9 cellular contexts compared by ENCODE assay signal in the genomic region with DNA sequence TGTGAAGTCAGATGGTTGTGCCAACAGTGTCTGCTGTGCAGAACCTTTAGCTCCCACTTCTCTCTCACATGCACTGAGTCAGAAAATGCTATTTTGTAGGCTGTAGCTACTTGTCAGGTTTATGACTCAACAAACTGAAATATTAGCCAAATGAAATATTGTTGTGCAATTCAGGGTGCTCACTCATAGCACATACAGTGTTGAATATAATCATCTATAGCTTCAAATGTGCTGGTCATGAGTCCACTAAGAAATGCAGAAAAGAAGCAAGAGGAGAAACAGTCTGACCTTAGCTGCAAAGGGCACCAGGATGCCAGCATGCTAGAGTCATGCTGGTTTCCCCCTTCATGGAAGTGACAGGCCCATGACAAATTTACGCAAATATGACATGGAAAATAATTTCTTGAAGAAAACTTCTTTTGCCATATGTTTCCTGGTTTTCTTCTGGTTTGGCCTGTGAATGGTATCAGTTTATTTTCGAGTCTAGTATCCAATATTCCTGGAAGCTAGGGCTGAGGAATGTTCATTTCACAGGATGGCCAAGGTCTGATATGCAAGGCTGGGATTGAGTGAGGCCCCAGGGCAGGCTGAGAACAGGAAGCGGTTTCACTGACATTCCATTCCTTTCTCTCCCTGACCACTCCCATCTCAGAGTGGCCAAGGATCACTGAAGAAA. TPM values are rescaled to one million over a fixed set of nuclear protein-coding genes. Genes with fewer than 3 reads are reported as not detected.
DNase-seq lines count a peak whose midpoint lies in the region; ATAC-seq and TF ChIP-seq lines count a peak whose summit lies in the region.
"Had no signal": no experiment of that assay in that cellular context is flagged by ENCODE, and none has a peak within 500 bp of the region (broad histone marks: within the 10 kb centered on the region; RNA-seq: fewer than 3 reads in every experiment).

No MANE protein-coding gene starts in this region.

- H3K4me1 ChIP-seq in foreskin keratinocyte, result peaks cover 58% of the 10 kb centered on the region

- ATAC-seq in foreskin keratinocyte (peak; percentile 83), HG02870 (IDR thresholded peaks at IDR 0.05; ENCODE audit: unreplicated experiment) (no peak), HG03469 (IDR thresholded peaks at IDR 0.05; ENCODE audit: unreplicated experiment) (no peak), HG03108 (IDR thresholded peaks at IDR 0.05; ENCODE audit: unreplicated experiment) (no peak)

- TF ChIP-seq CTCF in foreskin keratinocyte (conservative IDR thresholded peaks at IDR 0.05), result no peak

- no peaks in the 10 kb centered on the region for H3K27me3 ChIP-seq in foreskin keratinocyte

- H3K27ac ChIP-seq in foreskin keratinocyte, result peak overlapping the region; percentile 85

- DNase-seq in GM04503 (ENCODE audit: low read depth) (peak; percentile 92), SW 1271 (lab: John Stamatoyannopoulos, UW) (peak; percentile 80 to 93), foreskin keratinocyte (peak; percentile 97 to 99), renal cortical epithelial cell (ENCODE audit: low read depth) (peak; percentile 97), NCI-H1436 (lab: John Stamatoyannopoulos, UW) (no peak)

RNA-seq across cellular contexts. Expression of a gene that starts 10.3 kb away (rescaled TPM):
- total RNA-seq in foreskin keratinocyte (1.5 and 4.0 TPM in 2 replicates), renal cortical epithelial cell (14.9 and 34.7 TPM in 2 replicates)
- 1.5 and 4.0 TPM in 2 replicates for polyA plus RNA-seq in foreskin keratinocyte
- total RNA-seq: T-helper 1 cell treated with Interleukin-12 subunit alpha and Interleukin-12 subunit beta and Interleukin-4 antibody, amounts not matched to agents 30 ng/mL and 1 ng/mL, for 36 hours had no signal

RNA-seq across cellular contexts. Expression of a gene that starts 48.7 kb away (rescaled TPM):
- total RNA-seq in foreskin keratinocyte (6.1 and 15.4 TPM in 2 replicates), renal cortical epithelial cell (22.2 and 71.8 TPM in 2 replicates)
- polyA plus RNA-seq in foreskin keratinocyte, result 3.5 and 10.8 TPM in 2 replicates
